In genomic region chr14:100713720-100714119, GRCh38 we compare ENCODE assay signal across 1 cellular context.
TF ChIP-seq lines count a peak whose summit lies in the region.

No MANE protein-coding gene starts in this region.

TF ChIP-seq in K562, 482 proteins besides CTCF, POLR2A, EP300 and RAD21:
- TF ChIP-seq MTA1 (IDR thresholded peaks at IDR 0.05; ENCODE audit: borderline replicate concordance) = no peak
- TF ChIP-seq ZFP36 (IDR thresholded peaks at IDR 0.05; ENCODE audit: low read depth, low read length, partially characterized antibody) = peak; percentile 61
